Comparison of ENCODE assay signal across 9 cellular contexts in the genomic region with DNA sequence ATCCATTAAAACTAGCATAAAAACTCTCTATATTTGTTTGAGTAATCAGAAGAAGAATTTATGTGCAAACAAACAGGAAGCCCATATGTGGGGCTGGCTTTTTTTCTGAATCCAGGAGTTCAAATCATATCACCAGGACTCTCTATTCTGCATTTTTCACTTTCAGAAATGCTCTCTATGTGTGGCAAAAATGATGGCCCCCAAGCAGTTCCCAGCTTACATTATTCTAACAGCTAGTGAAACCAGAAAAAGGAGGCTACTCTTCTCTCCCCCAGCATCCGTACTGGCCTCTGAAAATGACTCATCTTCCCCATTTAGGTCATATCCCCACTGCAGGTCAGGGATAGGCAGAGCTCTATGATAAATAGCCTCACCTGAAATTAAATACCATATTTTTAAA. TPM values are rescaled to one million over a fixed set of nuclear protein-coding genes. Genes with fewer than 3 reads are reported as not detected.
A peak's percentile ranks its signal among the peaks of the same experiment; 100 is the strongest.
DNase-seq lines count a peak whose midpoint lies in the region; ATAC-seq lines count a peak whose summit lies in the region.
"Had no signal": no experiment of that assay in that cellular context is flagged by ENCODE, and none has a peak within 500 bp of the region (broad histone marks: within the 10 kb centered on the region; RNA-seq: fewer than 3 reads in every experiment).

No MANE protein-coding gene starts in this region.

- peaks cover 36% of the 10 kb centered on the region for H3K4me1 Mint-ChIP-seq in activated naive CD8-positive, alpha-beta T cell treated with anti-CD3 and anti-CD28 coated beads, Interleukin-2, amount 10 ng/mL, durations not matched to agents 7 days and 5 days

- peak overlapping the region; percentile 28 for H3K4me3 Mint-ChIP-seq in activated naive CD8-positive, alpha-beta T cell treated with anti-CD3 and anti-CD28 coated beads, Interleukin-2, amount 10 ng/mL, durations not matched to agents 7 days and 5 days

- POLR2A ChIA-PET in activated naive CD8-positive, alpha-beta T cell treated with anti-CD3 and anti-CD28 coated beads, Interleukin-2, amount 10 ng/mL, durations not matched to agents 7 days and 5 days (lab: Charles Lee): interaction anchor here (0.6 to 1.1 kb wide), 3 partner anchors 17 to 568 kb away, joined by 3 to 4 read pairs (median 3); no protein-coding TSS in a partner anchor

- H3K27me3 Mint-ChIP-seq in activated naive CD8-positive, alpha-beta T cell treated with anti-CD3 and anti-CD28 coated beads, Interleukin-2, amount 10 ng/mL, durations not matched to agents 7 days and 5 days: no peaks in the 10 kb centered on the region
- H3K27me3 Mint-ChIP-seq: IgD-negative memory B cell had no signal

- no peaks in the 10 kb centered on the region for H3K9me3 Mint-ChIP-seq in activated naive CD8-positive, alpha-beta T cell treated with anti-CD3 and anti-CD28 coated beads, Interleukin-2, amount 10 ng/mL, durations not matched to agents 7 days and 5 days
- H3K9me3 Mint-ChIP-seq: IgD-negative memory B cell had no signal

- H3K27ac Mint-ChIP-seq in activated naive CD8-positive, alpha-beta T cell treated with anti-CD3 and anti-CD28 coated beads, Interleukin-2, amount 10 ng/mL, durations not matched to agents 7 days and 5 days: no peak overlapping the region

- DNase-seq in activated naive CD8-positive, alpha-beta T cell treated with anti-CD3 and anti-CD28 coated beads, Interleukin-2, amount 10 ng/mL, durations not matched to agents 7 days and 5 days: no peak
- DNase-seq in cerebellum (ENCODE audit: low spot score): no peak
- no peak for DNase-seq in NCI-H345 (lab: John Stamatoyannopoulos, UW)
- no peak for DNase-seq in NCI-H446 (lab: John Stamatoyannopoulos, UW)
- no peak for DNase-seq in NCI-H748 (lab: John Stamatoyannopoulos, UW; ENCODE audit: unreplicated experiment)

- peaks cover 5% of the 10 kb centered on the region for H3K36me3 Mint-ChIP-seq in activated naive CD8-positive, alpha-beta T cell treated with anti-CD3 and anti-CD28 coated beads, Interleukin-2, amount 10 ng/mL, durations not matched to agents 7 days and 5 days

- ATAC-seq in GM18502 (IDR thresholded peaks at IDR 0.05; ENCODE audit: poor library complexity, unreplicated experiment): peak; percentile 94
- peak; percentile 83 for ATAC-seq in GM21367 (IDR thresholded peaks at IDR 0.05; ENCODE audit: unreplicated experiment)
- peak; percentile 94 for ATAC-seq in HG03460 (IDR thresholded peaks at IDR 0.05; ENCODE audit: unreplicated experiment)
- ATAC-seq in activated naive CD8-positive, alpha-beta T cell treated with anti-CD3 and anti-CD28 coated beads, Interleukin-2, amount 10 ng/mL, durations not matched to agents 7 days and 5 days (ENCODE audit: low read depth): peak; percentile 77

RNA-seq across cellular contexts. Expression of a gene that starts 20.4 kb away (rescaled TPM):
- total RNA-seq in activated naive CD8-positive, alpha-beta T cell treated with anti-CD3 and anti-CD28 coated beads, Interleukin-2, amount 10 ng/mL, durations not matched to agents 7 days and 5 days: 10 to 100 TPM; 64.8 to 66.1 TPM
- 71.5 TPM for total RNA-seq in cerebellum
